17 cellular contexts compared by ENCODE assay signal in the genomic region with DNA sequence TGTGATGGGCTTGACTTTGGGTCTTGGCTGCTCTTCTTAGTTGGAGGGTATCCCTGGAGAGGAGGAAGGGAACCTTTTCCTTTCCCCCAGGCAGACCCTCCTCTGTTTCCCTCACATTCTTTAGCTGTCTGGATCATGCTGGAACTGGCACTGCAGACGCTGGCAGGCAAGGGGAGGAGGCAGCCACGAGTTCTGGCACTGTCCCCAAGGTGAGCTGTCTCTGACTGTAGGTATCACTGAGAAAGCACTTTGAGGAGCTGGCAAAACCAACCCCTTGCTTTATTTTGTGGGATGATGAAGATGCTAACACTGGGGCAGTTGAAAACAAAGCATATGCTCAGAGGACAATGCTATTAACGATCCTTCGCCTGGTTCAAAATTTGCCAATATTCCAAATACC.
DNase-seq lines count a peak whose midpoint lies in the region; ATAC-seq, FAIRE-seq and TF ChIP-seq lines count a peak whose summit lies in the region.
"Had no signal": no experiment of that assay in that cellular context is flagged by ENCODE, and none has a peak within 500 bp of the region (broad histone marks: within the 10 kb centered on the region; RNA-seq: fewer than 3 reads in every experiment).

No MANE protein-coding gene starts in this region.

- ATAC-seq in GM23338, result no peak; the same call in 1 of the 3 replicates
- ATAC-seq in GM19467 (IDR thresholded peaks at IDR 0.05; ENCODE audit: unreplicated experiment), result no peak
- ATAC-seq: HepG2 had no signal

- peaks cover 21% of the 10 kb centered on the region for H3K4me1 Mint-ChIP-seq in GM23338
- H3K4me1 Mint-ChIP-seq: CD4-positive, CD25-positive, alpha-beta regulatory T cell had no signal

- POLR2A ChIA-PET in RWPE1 (lab: Yijun Ruan, JAX; ENCODE audit: low non-redundant PET) (no interaction called here), H1 (lab: Charles Lee; ENCODE audit: partially characterized antibody) (interaction anchor here (1.3 kb wide), 1 partner anchor 164 kb away, joined by 3 read pairs; no protein-coding TSS in a partner anchor)

- H4K91ac ChIP-seq in H1 (replicated peaks; ENCODE audit: insufficient read length, low read length), result no peak overlapping the region

- no peak overlapping the region for H3K23ac ChIP-seq in H1 (ENCODE audit: insufficient read length)

- no peaks in the 10 kb centered on the region for H3K9me1 ChIP-seq in keratinocyte (ENCODE audit: control insufficient read depth, extremely low read depth, insufficient read depth, low read length)

- dilution Hi-C loops in keratinocyte (cut with MboI; ENCODE audit: extremely low pct_ligation_motif_present, low sequenced_read_pairs), result no loop called here

- TF ChIP-seq POLR2A in H1 (IDR thresholded peaks at IDR 0.05; ENCODE audit: control extremely low read depth in 1 of 2, low read depth in 2 of 2, low read length in 2 of 2), result no peak

- peak overlapping the region; percentile 27; the same call in 1 of the 2 replicates for H2BK12ac ChIP-seq in H1 (ENCODE audit: low read depth, low read length)

- no peak overlapping the region for H4K8ac ChIP-seq in H1 (ENCODE audit: extremely low read depth, insufficient read depth, low read length)

- no peak overlapping the region for H2BK20ac ChIP-seq in H1 (ENCODE audit: low read length)

- peaks cover 2% of the 10 kb centered on the region; the same call in 1 of the 2 replicates for H3K23me2 ChIP-seq in H1 (ENCODE audit: low read depth, low read length)

- H3K9me3 Mint-ChIP-seq in GM23338, result no peaks in the 10 kb centered on the region; the same call in 1 of the 3 replicates

- no peak overlapping the region for H2AK5ac ChIP-seq in H1 (ENCODE audit: low read depth, low read length)

- DNase-seq in GM23338 (ENCODE audit: low spot score), result no peak
- DNase-seq in RWPE1 (ENCODE audit: low spot score), result peak; percentile 7
- no peak for DNase-seq in H1 (ENCODE audit: low read depth in 1 of 2, low spot score in 2 of 2)
- no peak for DNase-seq in keratinocyte (ENCODE audit: low read depth, low spot score)
- DNase-seq in hepatocyte (ENCODE audit: low spot score), result no peak
- no peak for DNase-seq in UCSD-AML1 (lab: John Stamatoyannopoulos, UW; ENCODE audit: unreplicated experiment)
- DNase-seq in islet precursor cell, result no peak
- DNase-seq: ACHN; CD4-positive, CD25-positive, alpha-beta regulatory T cell; DMS53; GF-D8; HCEC 1CT; HFFc6 had no signal

- no peaks in the 10 kb centered on the region for H3K79me2 ChIP-seq in GM23338 (replicated peaks; ENCODE audit: insufficient read depth)
- no peaks in the 10 kb centered on the region for H3K79me2 ChIP-seq in H1 (ENCODE audit: control insufficient read depth in 1 of 2, insufficient read depth in 2 of 2, low read length in 2 of 2)
- no peaks in the 10 kb centered on the region for H3K79me2 ChIP-seq in keratinocyte (ENCODE audit: control insufficient read depth, insufficient read depth, low read length)
- H3K79me2 ChIP-seq in hepatocyte, result no peaks in the 10 kb centered on the region

- H3K18ac ChIP-seq in H1 (ENCODE audit: extremely low read depth, low read length), result no peak overlapping the region

- H3K36me3 ChIP-seq in GM23338 (ENCODE audit: insufficient read depth), result no peaks in the 10 kb centered on the region
- H3K36me3 ChIP-seq in H1 (ENCODE audit: control insufficient read depth in 2 of 4, insufficient read depth in 4 of 4, low read length in 3 of 4), result no peaks in the 10 kb centered on the region
- H3K36me3 ChIP-seq in keratinocyte (ENCODE audit: control insufficient read depth in 2 of 2, extremely low read depth in 1 of 2, insufficient read depth in 2 of 2, low read length in 2 of 2), result no peaks in the 10 kb centered on the region
- H3K36me3 ChIP-seq in hepatocyte (replicated peaks; ENCODE audit: insufficient read depth, low read depth), result no peaks in the 10 kb centered on the region
- H3K36me3 ChIP-seq: BLaER1 treated with 17β-estradiol and CSF1 and Interleukin-3, amounts not matched to agents 10 nM and 100 nM had no signal

- H2AFZ ChIP-seq in GM23338 (0 out of 2 replicates have a peak overlapping the region, but pooled peaks have one; percentile 23), H1 (ENCODE audit: low read length) (peak overlapping the region; percentile 50; the same call in 1 of the 2 replicates), keratinocyte (ENCODE audit: control insufficient read depth, low read length) (peak overlapping the region; percentile 77), hepatocyte (no peak overlapping the region)

- no peak overlapping the region; the same call in 1 of the 2 replicates for H2BK5ac ChIP-seq in H1 (ENCODE audit: low read depth, low read length)

- no peaks in the 10 kb centered on the region for H4K20me1 ChIP-seq in GM23338 (replicated peaks; ENCODE audit: insufficient read depth)
- H4K20me1 ChIP-seq in H1 (replicated peaks in 1 of 2; ENCODE audit: control insufficient read depth in 1 of 2, insufficient read depth in 2 of 2, low read length in 2 of 2), result no peaks in the 10 kb centered on the region
- no peaks in the 10 kb centered on the region for H4K20me1 ChIP-seq in keratinocyte (ENCODE audit: control insufficient read depth, extremely low read depth, insufficient read depth, low read length)
- H4K20me1 ChIP-seq in hepatocyte (ENCODE audit: insufficient read depth, poor library complexity, severe bottlenecking), result no peaks in the 10 kb centered on the region
- H4K20me1 ChIP-seq: BLaER1 treated with 17β-estradiol and CSF1 and Interleukin-3, amounts not matched to agents 10 nM and 100 nM had no signal

- no peaks in the 10 kb centered on the region for H3F3A ChIP-seq in GM23338 (replicated peaks; ENCODE audit: low read depth)

- no peaks in the 10 kb centered on the region for H3K9me2 ChIP-seq in GM23338 (ENCODE audit: insufficient read depth)
- H3K9me2 ChIP-seq in hepatocyte (replicated peaks; ENCODE audit: insufficient read depth), result no peaks in the 10 kb centered on the region

- no peak overlapping the region for H3K56ac ChIP-seq in H1 (replicated peaks; ENCODE audit: insufficient read length, low read depth, low read length)

- no peak overlapping the region; a peak in 1 of 7 replicates for H3K9ac ChIP-seq in H1 (replicated peaks in 1 of 4; ENCODE audit: extremely low read depth in 1 of 4, low read depth in 3 of 4, low read length in 3 of 4)
- H3K9ac ChIP-seq in keratinocyte (ENCODE audit: control insufficient read depth, extremely low read depth, insufficient read depth, low read length), result no peak overlapping the region
- H3K9ac ChIP-seq: BLaER1 treated with 17β-estradiol and CSF1 and Interleukin-3, amounts not matched to agents 10 nM and 100 nM had no signal

- no peak overlapping the region for H4K5ac ChIP-seq in H1 (ENCODE audit: insufficient read length, low read depth, low read length)

- FAIRE-seq in H1 (lab: Jason Lieb, UNC), result no peak
- FAIRE-seq in keratinocyte (lab: Jason Lieb, UNC), result peak; percentile 76
- FAIRE-seq: HepG2, HTR-8/SVneo had no signal

- 0 out of 2 replicates have a peak overlapping the region, but pooled peaks have one; percentile 55 for H3K27ac ChIP-seq in GM23338 (ENCODE audit: low read depth)
- no peak overlapping the region for H3K27ac ChIP-seq in RWPE1
- no peak overlapping the region for H3K27ac ChIP-seq in H1 (ENCODE audit: low read depth, low read length)
- peak overlapping the region; percentile 34 for H3K27ac ChIP-seq in keratinocyte (ENCODE audit: control insufficient read depth, insufficient read depth, low read length)
- no peak overlapping the region for H3K27ac ChIP-seq in hepatocyte
- H3K27ac ChIP-seq: BLaER1 treated with 17β-estradiol and CSF1 and Interleukin-3, amounts not matched to agents 10 nM and 100 nM had no signal

- H3K27ac Mint-ChIP-seq in GM23338, result peak overlapping the region; percentile 2; the same call in 1 of the 2 replicates
- H3K27ac Mint-ChIP-seq: CD4-positive, CD25-positive, alpha-beta regulatory T cell; HFFc6 had no signal

- no peak for TF ChIP-seq CTCF in GM23338 (conservative IDR thresholded peaks at IDR 0.05; ENCODE audit: low read depth in 2 of 2)
- TF ChIP-seq CTCF in RWPE1 (conservative IDR thresholded peaks at IDR 0.05; ENCODE audit: low read depth), result no peak
- TF ChIP-seq CTCF in H1 (IDR thresholded peaks at IDR 0.05; ENCODE audit: control extremely low read depth in 1 of 3, insufficient read depth in 1 of 3, low read depth in 1 of 3, low read length in 3 of 3), result no peak
- TF ChIP-seq CTCF in keratinocyte (optimal IDR thresholded peaks at IDR 0.05 in 1 of 3, IDR thresholded peaks at IDR 0.05 in 1 of 3, conservative IDR thresholded peaks at IDR 0.05 in 1 of 3; ENCODE audit: extremely low read depth in 1 of 3, insufficient read depth in 2 of 3, low read length in 3 of 3), result no peak
- no peak for TF ChIP-seq CTCF in hepatocyte (IDR thresholded peaks at IDR 0.05; ENCODE audit: poor library complexity)

- TF ChIP-seq EP300 in H1 (IDR thresholded peaks at IDR 0.05; ENCODE audit: borderline replicate concordance in 1 of 2, low read depth in 2 of 2, low read length in 2 of 2), result no peak

- H3K4me1 ChIP-seq in GM23338 (ENCODE audit: insufficient read depth), result peaks cover 23% of the 10 kb centered on the region
- peaks cover 0 to 12% (median 0%) of the 10 kb centered on the region in 4 experiments; a peak in 4 of 7 replicates for H3K4me1 ChIP-seq in H1 (replicated peaks in 1 of 4; ENCODE audit: control insufficient read depth in 3 of 4, insufficient read depth in 4 of 4, low read length in 3 of 4)
- H3K4me1 ChIP-seq in keratinocyte (ENCODE audit: control insufficient read depth, extremely low read depth, insufficient read depth, low read length), result peaks cover 23% of the 10 kb centered on the region
- H3K4me1 ChIP-seq in hepatocyte (ENCODE audit: insufficient read depth), result no peaks in the 10 kb centered on the region
- H3K4me1 ChIP-seq: BLaER1 treated with 17β-estradiol and CSF1 and Interleukin-3, amounts not matched to agents 10 nM and 100 nM had no signal

- H2BK15ac ChIP-seq in H1 (ENCODE audit: low read length), result no peak overlapping the region

- H3K9me3 ChIP-seq in H1 (ENCODE audit: insufficient read depth in 2 of 2, low read depth in 1 of 2, low read length in 1 of 2) (no peaks in the 10 kb centered on the region), keratinocyte (ENCODE audit: control insufficient read depth, low read depth, low read length) (no peaks in the 10 kb centered on the region), hepatocyte (ENCODE audit: low read depth) (no peaks in the 10 kb centered on the region)

- no peak overlapping the region for H3K4me3 Mint-ChIP-seq in GM23338
- H3K4me3 Mint-ChIP-seq: CD4-positive, CD25-positive, alpha-beta regulatory T cell; HFFc6 had no signal

- H3K27me3 Mint-ChIP-seq in GM23338 (ENCODE audit: insufficient read depth, low read depth, poor library complexity), result peaks cover 6% of the 10 kb centered on the region
- H3K27me3 Mint-ChIP-seq: CD4-positive, CD25-positive, alpha-beta regulatory T cell had no signal

- H3K4me3 ChIP-seq in GM23338, result no peak overlapping the region
- H3K4me3 ChIP-seq in H1 (ENCODE audit: extremely low read depth in 1 of 4, insufficient read depth in 2 of 4, low read depth in 3 of 4, low read length in 4 of 4), result no peak overlapping the region
- H3K4me3 ChIP-seq in keratinocyte (ENCODE audit: control insufficient read depth in 2 of 3, extremely low read depth in 1 of 3, insufficient read depth in 2 of 3, low read depth in 1 of 3, low read length in 3 of 3), result peak overlapping the region in 1 of 3 experiments; percentile 6
- H3K4me3 ChIP-seq in hepatocyte, result no peak overlapping the region
- H3K4me3 ChIP-seq: BLaER1 treated with 17β-estradiol and CSF1 and Interleukin-3, amounts not matched to agents 10 nM and 100 nM had no signal

- H3K27me3 ChIP-seq in GM23338 (ENCODE audit: insufficient read depth) (no peaks in the 10 kb centered on the region), H1 (replicated peaks in 1 of 4; ENCODE audit: control insufficient read depth in 3 of 4, extremely low read depth in 1 of 4, insufficient read depth in 3 of 4, low read length in 3 of 4) (no peaks in the 10 kb centered on the region), keratinocyte (ENCODE audit: control insufficient read depth, extremely low read depth, insufficient read depth, low read length) (no peaks in the 10 kb centered on the region), hepatocyte (no peaks in the 10 kb centered on the region)
- H3K27me3 ChIP-seq: BLaER1 treated with 17β-estradiol and CSF1 and Interleukin-3, amounts not matched to agents 10 nM and 100 nM had no signal

- H3K36me3 Mint-ChIP-seq in GM23338 (ENCODE audit: low read depth), result no peaks in the 10 kb centered on the region
- H3K36me3 Mint-ChIP-seq: CD4-positive, CD25-positive, alpha-beta regulatory T cell had no signal

- no peak overlapping the region for H3K14ac ChIP-seq in H1 (ENCODE audit: insufficient read length)

- 74% methylated on average over 4 of the region's 4 CpGs; no CpG with 5 or more reads in 1 of the 2 experiments for WGBS in H1 (ENCODE audit: extremely low coverage in 1 of 2, insufficient coverage in 1 of 2, insufficient read length in 1 of 2, insufficient replicate concordance in 2 of 2, low coverage in 1 of 2, low lambda C conversion rate in 2 of 2, missing lambda C conversion rate in 1 of 2), 2 experiments
- 75% methylated on average over 4 of the region's 4 CpGs for WGBS in hepatocyte (ENCODE audit: low lambda C conversion rate, missing lambda C conversion rate)

- TF ChIP-seq RAD21 in H1 (IDR thresholded peaks at IDR 0.05 in 1 of 2, conservative IDR thresholded peaks at IDR 0.05 in 1 of 2; ENCODE audit: low read depth in 2 of 2, low read length in 2 of 2), result no peak

- no peak overlapping the region for H3K4ac ChIP-seq in H1 (replicated peaks; ENCODE audit: insufficient read length, low read depth, low read length)

- CTCF ChIA-PET in RWPE1 (lab: Yijun Ruan, JAX) (no interaction called here), H1 (lab: Charles Lee; ENCODE audit: partially characterized antibody) (interaction anchor here (0.5 to 0.7 kb wide), 2 partner anchors 164 to 169 kb away, joined by 3 read pairs; no protein-coding TSS in a partner anchor)

- H2BK120ac ChIP-seq in H1 (replicated peaks; ENCODE audit: low read depth, low read length), result no peak overlapping the region

- no peaks in the 10 kb centered on the region for H3K79me1 ChIP-seq in H1 (ENCODE audit: low read depth, low read length)

- H3K4me2 ChIP-seq in GM23338, result peak overlapping the region; percentile 56; the same call in 1 of the 2 replicates
- H3K4me2 ChIP-seq in H1 (ENCODE audit: insufficient read depth in 1 of 2, low read depth in 2 of 2, low read length in 2 of 2), result no peak overlapping the region
- peak overlapping the region; percentile 46 for H3K4me2 ChIP-seq in keratinocyte (ENCODE audit: control insufficient read depth, extremely low read depth, insufficient read depth, low read depth, low read length)
- H3K4me2 ChIP-seq in hepatocyte, result no peak overlapping the region
- H3K4me2 ChIP-seq: BLaER1 treated with 17β-estradiol and CSF1 and Interleukin-3, amounts not matched to agents 10 nM and 100 nM had no signal

Comparison
In these comparisons a context has a peak if more than half of its experiments do, and no peak if none do; other contexts are left out.
1. H3K27ac ChIP-seq: peak in GM23338 (single experiment) and keratinocyte (single experiment); none in RWPE1 (single experiment), H1 (single experiment) and hepatocyte (single experiment).
2. H3K4me2 ChIP-seq: peak in GM23338 (single experiment) and keratinocyte (single experiment); none in H1 (0 of 2) and hepatocyte (single experiment).